Comparison of ENCODE assay signal across 7 cellular contexts in genomic region chr21:43585924-43586411, GRCh38.
A peak's percentile ranks its signal among the peaks of the same experiment; 100 is the strongest.
DNase-seq lines count a peak whose midpoint lies in the region; ATAC-seq, FAIRE-seq and TF ChIP-seq lines count a peak whose summit lies in the region.

No MANE protein-coding gene starts in this region.

- H3K36me3 Mint-ChIP-seq in astrocyte (ENCODE audit: low read depth, unreplicated experiment), result peaks cover 7% of the 10 kb centered on the region

- no peaks in the 10 kb centered on the region for H3K9me3 ChIP-seq in astrocyte (ENCODE audit: insufficient read depth, low read depth, low read length)
- H3K9me3 ChIP-seq in testis, result no peaks in the 10 kb centered on the region

- H3K4me1 ChIP-seq in astrocyte (ENCODE audit: insufficient read depth, low read length), result peaks cover 24% of the 10 kb centered on the region
- peaks cover 18% of the 10 kb centered on the region for H3K4me1 ChIP-seq in testis

- no peaks in the 10 kb centered on the region for H3K27me3 Mint-ChIP-seq in astrocyte (ENCODE audit: low read depth, unreplicated experiment)

- no peak for TF ChIP-seq POLR2A in testis (IDR thresholded peaks at IDR 0.05)

- intact Hi-C loops in testis (cut with DNase I; ENCODE audit: low total_unique reads), result no loop called here

- peak overlapping the region; percentile 35 for H2AFZ ChIP-seq in astrocyte (ENCODE audit: low read depth, low read length)

- no peak for ATAC-seq in GM18517 (IDR thresholded peaks at IDR 0.05; ENCODE audit: unreplicated experiment)

- H3K4me3 Mint-ChIP-seq in astrocyte (ENCODE audit: unreplicated experiment), result peak overlapping the region; percentile 5

- DNase-seq in HS-5 (ENCODE audit: low read depth) (peak; percentile 99), astrocyte (ENCODE audit: low read depth) (peak; percentile 100), iris pigment epithelial cell (ENCODE audit: low read depth) (peak; percentile 100), testis (peak; percentile 83), amygdala (lab: John Stamatoyannopoulos, UW) (no peak), NCI-H1694 treated with DMSO at 0.1 percent for 48 hours (lab: John Stamatoyannopoulos, UW) (no peak)

- peaks cover 45% of the 10 kb centered on the region for H3K4me1 Mint-ChIP-seq in astrocyte (ENCODE audit: low read depth, unreplicated experiment)

- H3K27me3 ChIP-seq in astrocyte (ENCODE audit: insufficient read depth, low read length) (no peaks in the 10 kb centered on the region), testis (no peaks in the 10 kb centered on the region)

- TF ChIP-seq CTCF in astrocyte (IDR thresholded peaks at IDR 0.05; ENCODE audit: insufficient read depth, low read depth, low read length) (no peak), testis (IDR thresholded peaks at IDR 0.05) (no peak)

- H3K79me2 ChIP-seq in astrocyte (ENCODE audit: insufficient read depth, low read length), result no peaks in the 10 kb centered on the region

- peak; percentile 63 for FAIRE-seq in astrocyte (lab: Jason Lieb, UNC)

- peak overlapping the region; percentile 48 for H3K4me2 ChIP-seq in astrocyte (ENCODE audit: low read length)

- H3K9ac ChIP-seq in astrocyte (ENCODE audit: low read length), result peak overlapping the region; percentile 73

- 25 to 30% methylated on average over 9 of the region's 9 CpGs for WGBS in testis, 2 donors

- H3K27ac ChIP-seq in astrocyte (ENCODE audit: low read depth, low read length), result peak overlapping the region; percentile 91
- peak overlapping the region; percentile 12 to 84 for H3K27ac ChIP-seq in testis

- peak overlapping the region; percentile 99 for H3K27ac Mint-ChIP-seq in astrocyte (ENCODE audit: unreplicated experiment)

- no peaks in the 10 kb centered on the region for H4K20me1 ChIP-seq in astrocyte (ENCODE audit: insufficient read depth, low read length)

- H3K36me3 ChIP-seq in astrocyte (ENCODE audit: insufficient read depth, low read length), result no peaks in the 10 kb centered on the region
- no peaks in the 10 kb centered on the region for H3K36me3 ChIP-seq in testis (ENCODE audit: low read depth, missing control alignments)

- no peaks in the 10 kb centered on the region for H3K9me3 Mint-ChIP-seq in astrocyte (ENCODE audit: unreplicated experiment)

- H3K4me3 ChIP-seq in astrocyte (ENCODE audit: insufficient read depth, low read depth, low read length) (no peak overlapping the region), testis (no peak overlapping the region)

Comparison
In these comparisons a context has a peak if more than half of its experiments do, and no peak if none do; other contexts are left out.
1. DNase-seq: peak in HS-5 (single experiment), astrocyte (single experiment), iris pigment epithelial cell (single experiment) and testis (single experiment); none in amygdala (0 of 56) and NCI-H1694 treated with DMSO at 0.1 percent for 48 hours (single experiment).